In the genomic region with DNA sequence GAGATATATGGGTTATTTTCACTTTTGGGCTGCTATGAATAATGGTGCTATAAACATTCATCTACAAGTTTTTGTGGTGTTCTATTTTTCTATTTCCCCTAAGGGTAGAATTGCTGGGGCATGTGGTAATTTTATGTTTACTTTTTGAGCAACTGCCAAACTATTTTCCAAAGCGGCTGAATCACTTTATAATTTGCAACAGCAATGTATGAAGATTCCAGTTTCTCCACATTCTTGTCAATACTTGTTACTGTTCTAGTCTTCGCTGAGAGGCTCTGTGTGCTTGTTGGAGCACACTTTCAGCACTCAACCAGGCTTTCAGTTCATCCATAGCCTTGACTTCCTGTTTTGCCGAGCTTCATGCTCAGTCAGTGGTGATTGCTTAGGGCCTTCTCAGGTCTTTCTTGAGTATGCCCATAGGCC, we compare ENCODE assay signal across 2 cellular contexts.
TF ChIP-seq lines count a peak whose summit lies in the region.

No MANE protein-coding gene starts in this region.

TF ChIP-seq in HEK293, 187 proteins besides CTCF, POLR2A, EP300 and RAD21 (continued from another document):
- TF ChIP-seq SP7 (tag by site-specific recombination; IDR thresholded peaks at IDR 0.05) (peak; percentile 45; the same call in 1 of the 2 replicates), ZBTB1 (tag by site-specific recombination; IDR thresholded peaks at IDR 0.05) (0 out of 2 replicates have a peak, but pooled peaks have one; percentile 8), ZNF677 (tag by site-specific recombination; IDR thresholded peaks at IDR 0.05) (no peak), ZNF239 (tag by site-specific recombination; IDR thresholded peaks at IDR 0.05) (no peak), ZFP69B (tag by site-specific recombination; IDR thresholded peaks at IDR 0.05) (no peak), ZNF202 (tag by site-specific recombination; IDR thresholded peaks at IDR 0.05; ENCODE audit: borderline replicate concordance) (no peak), SCRT2 (tag by site-specific recombination; IDR thresholded peaks at IDR 0.05) (peak; percentile 68; the same call in 1 of the 2 replicates), PRDM1 (tag by site-specific recombination; IDR thresholded peaks at IDR 0.05) (peak; percentile 76), IKZF3 (tag by site-specific recombination; IDR thresholded peaks at IDR 0.05) (peak; percentile 48; the same call in 1 of the 2 replicates), ZXDB (tag by site-specific recombination; IDR thresholded peaks at IDR 0.05) (no peak), KLF10 (tag by site-specific recombination; IDR thresholded peaks at IDR 0.05) (peak; percentile 48; the same call in 1 of the 2 replicates), ZNF341 (tag by site-specific recombination; IDR thresholded peaks at IDR 0.05; ENCODE audit: low read depth) (no peak), BCL11A (tag by site-specific recombination; IDR thresholded peaks at IDR 0.05; ENCODE audit: low read depth) (peak; percentile 44; the same call in 1 of the 2 replicates)
- TF ChIP-seq, protein P1, sequence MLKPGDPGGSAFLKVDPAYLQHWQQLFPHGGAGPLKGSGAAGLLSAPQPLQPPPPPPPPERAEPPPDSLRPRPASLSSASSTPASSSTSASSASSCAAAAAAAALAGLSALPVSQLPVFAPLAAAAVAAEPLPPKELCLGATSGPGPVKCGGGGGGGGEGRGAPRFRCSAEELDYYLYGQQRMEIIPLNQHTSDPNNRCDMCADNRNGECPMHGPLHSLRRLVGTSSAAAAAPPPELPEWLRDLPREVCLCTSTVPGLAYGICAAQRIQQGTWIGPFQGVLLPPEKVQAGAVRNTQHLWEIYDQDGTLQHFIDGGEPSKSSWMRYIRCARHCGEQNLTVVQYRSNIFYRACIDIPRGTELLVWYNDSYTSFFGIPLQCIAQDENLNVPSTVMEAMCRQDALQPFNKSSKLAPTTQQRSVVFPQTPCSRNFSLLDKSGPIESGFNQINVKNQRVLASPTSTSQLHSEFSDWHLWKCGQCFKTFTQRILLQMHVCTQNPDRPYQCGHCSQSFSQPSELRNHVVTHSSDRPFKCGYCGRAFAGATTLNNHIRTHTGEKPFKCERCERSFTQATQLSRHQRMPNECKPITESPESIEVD (tag by site-specific recombination; IDR thresholded peaks at IDR 0.05) = peak; percentile 95

TF ChIP-seq in K562, 482 proteins besides CTCF, POLR2A, EP300 and RAD21 (continued from another document and continues in another):
- TF ChIP-seq, protein P2, sequence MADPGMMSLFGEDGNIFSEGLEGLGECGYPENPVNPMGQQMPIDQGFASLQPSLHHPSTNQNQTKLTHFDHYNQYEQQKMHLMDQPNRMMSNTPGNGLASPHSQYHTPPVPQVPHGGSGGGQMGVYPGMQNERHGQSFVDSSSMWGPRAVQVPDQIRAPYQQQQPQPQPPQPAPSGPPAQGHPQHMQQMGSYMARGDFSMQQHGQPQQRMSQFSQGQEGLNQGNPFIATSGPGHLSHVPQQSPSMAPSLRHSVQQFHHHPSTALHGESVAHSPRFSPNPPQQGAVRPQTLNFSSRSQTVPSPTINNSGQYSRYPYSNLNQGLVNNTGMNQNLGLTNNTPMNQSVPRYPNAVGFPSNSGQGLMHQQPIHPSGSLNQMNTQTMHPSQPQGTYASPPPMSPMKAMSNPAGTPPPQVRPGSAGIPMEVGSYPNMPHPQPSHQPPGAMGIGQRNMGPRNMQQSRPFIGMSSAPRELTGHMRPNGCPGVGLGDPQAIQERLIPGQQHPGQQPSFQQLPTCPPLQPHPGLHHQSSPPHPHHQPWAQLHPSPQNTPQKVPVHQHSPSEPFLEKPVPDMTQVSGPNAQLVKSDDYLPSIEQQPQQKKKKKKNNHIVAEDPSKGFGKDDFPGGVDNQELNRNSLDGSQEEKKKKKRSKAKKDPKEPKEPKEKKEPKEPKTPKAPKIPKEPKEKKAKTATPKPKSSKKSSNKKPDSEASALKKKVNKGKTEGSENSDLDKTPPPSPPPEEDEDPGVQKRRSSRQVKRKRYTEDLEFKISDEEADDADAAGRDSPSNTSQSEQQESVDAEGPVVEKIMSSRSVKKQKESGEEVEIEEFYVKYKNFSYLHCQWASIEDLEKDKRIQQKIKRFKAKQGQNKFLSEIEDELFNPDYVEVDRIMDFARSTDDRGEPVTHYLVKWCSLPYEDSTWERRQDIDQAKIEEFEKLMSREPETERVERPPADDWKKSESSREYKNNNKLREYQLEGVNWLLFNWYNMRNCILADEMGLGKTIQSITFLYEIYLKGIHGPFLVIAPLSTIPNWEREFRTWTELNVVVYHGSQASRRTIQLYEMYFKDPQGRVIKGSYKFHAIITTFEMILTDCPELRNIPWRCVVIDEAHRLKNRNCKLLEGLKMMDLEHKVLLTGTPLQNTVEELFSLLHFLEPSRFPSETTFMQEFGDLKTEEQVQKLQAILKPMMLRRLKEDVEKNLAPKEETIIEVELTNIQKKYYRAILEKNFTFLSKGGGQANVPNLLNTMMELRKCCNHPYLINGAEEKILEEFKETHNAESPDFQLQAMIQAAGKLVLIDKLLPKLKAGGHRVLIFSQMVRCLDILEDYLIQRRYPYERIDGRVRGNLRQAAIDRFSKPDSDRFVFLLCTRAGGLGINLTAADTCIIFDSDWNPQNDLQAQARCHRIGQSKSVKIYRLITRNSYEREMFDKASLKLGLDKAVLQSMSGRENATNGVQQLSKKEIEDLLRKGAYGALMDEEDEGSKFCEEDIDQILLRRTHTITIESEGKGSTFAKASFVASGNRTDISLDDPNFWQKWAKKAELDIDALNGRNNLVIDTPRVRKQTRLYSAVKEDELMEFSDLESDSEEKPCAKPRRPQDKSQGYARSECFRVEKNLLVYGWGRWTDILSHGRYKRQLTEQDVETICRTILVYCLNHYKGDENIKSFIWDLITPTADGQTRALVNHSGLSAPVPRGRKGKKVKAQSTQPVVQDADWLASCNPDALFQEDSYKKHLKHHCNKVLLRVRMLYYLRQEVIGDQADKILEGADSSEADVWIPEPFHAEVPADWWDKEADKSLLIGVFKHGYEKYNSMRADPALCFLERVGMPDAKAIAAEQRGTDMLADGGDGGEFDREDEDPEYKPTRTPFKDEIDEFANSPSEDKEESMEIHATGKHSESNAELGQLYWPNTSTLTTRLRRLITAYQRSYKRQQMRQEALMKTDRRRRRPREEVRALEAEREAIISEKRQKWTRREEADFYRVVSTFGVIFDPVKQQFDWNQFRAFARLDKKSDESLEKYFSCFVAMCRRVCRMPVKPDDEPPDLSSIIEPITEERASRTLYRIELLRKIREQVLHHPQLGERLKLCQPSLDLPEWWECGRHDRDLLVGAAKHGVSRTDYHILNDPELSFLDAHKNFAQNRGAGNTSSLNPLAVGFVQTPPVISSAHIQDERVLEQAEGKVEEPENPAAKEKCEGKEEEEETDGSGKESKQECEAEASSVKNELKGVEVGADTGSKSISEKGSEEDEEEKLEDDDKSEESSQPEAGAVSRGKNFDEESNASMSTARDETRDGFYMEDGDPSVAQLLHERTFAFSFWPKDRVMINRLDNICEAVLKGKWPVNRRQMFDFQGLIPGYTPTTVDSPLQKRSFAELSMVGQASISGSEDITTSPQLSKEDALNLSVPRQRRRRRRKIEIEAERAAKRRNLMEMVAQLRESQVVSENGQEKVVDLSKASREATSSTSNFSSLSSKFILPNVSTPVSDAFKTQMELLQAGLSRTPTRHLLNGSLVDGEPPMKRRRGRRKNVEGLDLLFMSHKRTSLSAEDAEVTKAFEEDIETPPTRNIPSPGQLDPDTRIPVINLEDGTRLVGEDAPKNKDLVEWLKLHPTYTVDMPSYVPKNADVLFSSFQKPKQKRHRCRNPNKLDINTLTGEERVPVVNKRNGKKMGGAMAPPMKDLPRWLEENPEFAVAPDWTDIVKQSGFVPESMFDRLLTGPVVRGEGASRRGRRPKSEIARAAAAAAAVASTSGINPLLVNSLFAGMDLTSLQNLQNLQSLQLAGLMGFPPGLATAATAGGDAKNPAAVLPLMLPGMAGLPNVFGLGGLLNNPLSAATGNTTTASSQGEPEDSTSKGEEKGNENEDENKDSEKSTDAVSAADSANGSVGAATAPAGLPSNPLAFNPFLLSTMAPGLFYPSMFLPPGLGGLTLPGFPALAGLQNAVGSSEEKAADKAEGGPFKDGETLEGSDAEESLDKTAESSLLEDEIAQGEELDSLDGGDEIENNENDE (IDR thresholded peaks at IDR 0.05; ENCODE audit: low read depth, low read length) = no peak
- no peak for TF ChIP-seq ZBTB8A (IDR thresholded peaks at IDR 0.05; ENCODE audit: partially characterized antibody)
- no peak for TF ChIP-seq ZNF347 (CRISPR knock-in tag; IDR thresholded peaks at IDR 0.05; ENCODE audit: low read depth)
- no peak for TF ChIP-seq SP1 (CRISPR knock-in tag; IDR thresholded peaks at IDR 0.05)
- no peak for TF ChIP-seq TCFL5 (CRISPR knock-in tag; conservative IDR thresholded peaks at IDR 0.05)
- TF ChIP-seq ZNF184 (CRISPR knock-in tag; IDR thresholded peaks at IDR 0.05) = no peak
- TF ChIP-seq HIVEP1 (CRISPR knock-in tag; IDR thresholded peaks at IDR 0.05) = no peak
- TF ChIP-seq, protein P3, sequence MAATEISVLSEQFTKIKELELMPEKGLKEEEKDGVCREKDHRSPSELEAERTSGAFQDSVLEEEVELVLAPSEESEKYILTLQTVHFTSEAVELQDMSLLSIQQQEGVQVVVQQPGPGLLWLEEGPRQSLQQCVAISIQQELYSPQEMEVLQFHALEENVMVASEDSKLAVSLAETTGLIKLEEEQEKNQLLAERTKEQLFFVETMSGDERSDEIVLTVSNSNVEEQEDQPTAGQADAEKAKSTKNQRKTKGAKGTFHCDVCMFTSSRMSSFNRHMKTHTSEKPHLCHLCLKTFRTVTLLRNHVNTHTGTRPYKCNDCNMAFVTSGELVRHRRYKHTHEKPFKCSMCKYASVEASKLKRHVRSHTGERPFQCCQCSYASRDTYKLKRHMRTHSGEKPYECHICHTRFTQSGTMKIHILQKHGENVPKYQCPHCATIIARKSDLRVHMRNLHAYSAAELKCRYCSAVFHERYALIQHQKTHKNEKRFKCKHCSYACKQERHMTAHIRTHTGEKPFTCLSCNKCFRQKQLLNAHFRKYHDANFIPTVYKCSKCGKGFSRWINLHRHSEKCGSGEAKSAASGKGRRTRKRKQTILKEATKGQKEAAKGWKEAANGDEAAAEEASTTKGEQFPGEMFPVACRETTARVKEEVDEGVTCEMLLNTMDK (IDR thresholded peaks at IDR 0.05; ENCODE audit: borderline replicate concordance, insufficient read depth, low read depth, low read length, poor library complexity, severe bottlenecking) = no peak
- no peak for TF ChIP-seq KLF6 (CRISPR knock-in tag; IDR thresholded peaks at IDR 0.05; ENCODE audit: borderline replicate concordance)
- TF ChIP-seq, protein P4, sequence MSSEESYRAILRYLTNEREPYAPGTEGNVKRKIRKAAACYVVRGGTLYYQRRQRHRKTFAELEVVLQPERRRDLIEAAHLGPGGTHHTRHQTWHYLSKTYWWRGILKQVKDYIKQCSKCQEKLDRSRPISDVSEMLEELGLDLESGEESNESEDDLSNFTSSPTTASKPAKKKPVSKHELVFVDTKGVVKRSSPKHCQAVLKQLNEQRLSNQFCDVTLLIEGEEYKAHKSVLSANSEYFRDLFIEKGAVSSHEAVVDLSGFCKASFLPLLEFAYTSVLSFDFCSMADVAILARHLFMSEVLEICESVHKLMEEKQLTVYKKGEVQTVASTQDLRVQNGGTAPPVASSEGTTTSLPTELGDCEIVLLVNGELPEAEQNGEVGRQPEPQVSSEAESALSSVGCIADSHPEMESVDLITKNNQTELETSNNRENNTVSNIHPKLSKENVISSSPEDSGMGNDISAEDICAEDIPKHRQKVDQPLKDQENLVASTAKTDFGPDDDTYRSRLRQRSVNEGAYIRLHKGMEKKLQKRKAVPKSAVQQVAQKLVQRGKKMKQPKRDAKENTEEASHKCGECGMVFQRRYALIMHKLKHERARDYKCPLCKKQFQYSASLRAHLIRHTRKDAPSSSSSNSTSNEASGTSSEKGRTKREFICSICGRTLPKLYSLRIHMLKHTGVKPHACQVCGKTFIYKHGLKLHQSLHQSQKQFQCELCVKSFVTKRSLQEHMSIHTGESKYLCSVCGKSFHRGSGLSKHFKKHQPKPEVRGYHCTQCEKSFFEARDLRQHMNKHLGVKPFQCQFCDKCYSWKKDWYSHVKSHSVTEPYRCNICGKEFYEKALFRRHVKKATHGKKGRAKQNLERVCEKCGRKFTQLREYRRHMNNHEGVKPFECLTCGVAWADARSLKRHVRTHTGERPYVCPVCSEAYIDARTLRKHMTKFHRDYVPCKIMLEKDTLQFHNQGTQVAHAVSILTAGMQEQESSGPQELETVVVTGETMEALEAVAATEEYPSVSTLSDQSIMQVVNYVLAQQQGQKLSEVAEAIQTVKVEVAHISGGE (CRISPR knock-in tag; IDR thresholded peaks at IDR 0.05) = no peak
- TF ChIP-seq ERF (CRISPR knock-in tag; IDR thresholded peaks at IDR 0.05) = no peak
- TF ChIP-seq CBFA2T2 (conservative IDR thresholded peaks at IDR 0.05) = no peak
- no peak for TF ChIP-seq ZFP36 (IDR thresholded peaks at IDR 0.05; ENCODE audit: low read depth, low read length, partially characterized antibody)
- TF ChIP-seq FOXK2 (conservative IDR thresholded peaks at IDR 0.05 in 1 of 2, IDR thresholded peaks at IDR 0.05 in 1 of 2; ENCODE audit: low read depth in 2 of 2) = 0 out of 4 replicates have a peak, but pooled peaks of 1 of the 2 experiments have one; percentile 9
- TF ChIP-seq, protein P5, sequence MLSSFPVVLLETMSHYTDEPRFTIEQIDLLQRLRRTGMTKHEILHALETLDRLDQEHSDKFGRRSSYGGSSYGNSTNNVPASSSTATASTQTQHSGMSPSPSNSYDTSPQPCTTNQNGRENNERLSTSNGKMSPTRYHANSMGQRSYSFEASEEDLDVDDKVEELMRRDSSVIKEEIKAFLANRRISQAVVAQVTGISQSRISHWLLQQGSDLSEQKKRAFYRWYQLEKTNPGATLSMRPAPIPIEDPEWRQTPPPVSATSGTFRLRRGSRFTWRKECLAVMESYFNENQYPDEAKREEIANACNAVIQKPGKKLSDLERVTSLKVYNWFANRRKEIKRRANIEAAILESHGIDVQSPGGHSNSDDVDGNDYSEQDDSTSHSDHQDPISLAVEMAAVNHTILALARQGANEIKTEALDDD (IDR thresholded peaks at IDR 0.05) = 0 out of 2 replicates have a peak, but pooled peaks have one; percentile 30
- TF ChIP-seq KLF16 (IDR thresholded peaks at IDR 0.05) = no peak
- TF ChIP-seq SMAD4 (CRISPR knock-in tag; conservative IDR thresholded peaks at IDR 0.05) = peak; percentile 55; the same call in 1 of the 2 replicates
- no peak for TF ChIP-seq CEBPG (CRISPR knock-in tag; IDR thresholded peaks at IDR 0.05)
- TF ChIP-seq CEBPG (tag; conservative IDR thresholded peaks at IDR 0.05 in 1 of 2, IDR thresholded peaks at IDR 0.05 in 1 of 2) = peak in 1 of 2 experiments; percentile 38; a peak in 1 of 4 replicates
- 0 out of 2 replicates have a peak, but pooled peaks have one; percentile 29 for TF ChIP-seq ZNF311 (CRISPR knock-in tag; IDR thresholded peaks at IDR 0.05)
- TF ChIP-seq EP400 (IDR thresholded peaks at IDR 0.05) = 0 out of 2 replicates have a peak, but pooled peaks have one; percentile 29
- TF ChIP-seq, protein P6, sequence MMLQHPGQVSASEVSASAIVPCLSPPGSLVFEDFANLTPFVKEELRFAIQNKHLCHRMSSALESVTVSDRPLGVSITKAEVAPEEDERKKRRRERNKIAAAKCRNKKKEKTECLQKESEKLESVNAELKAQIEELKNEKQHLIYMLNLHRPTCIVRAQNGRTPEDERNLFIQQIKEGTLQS (IDR thresholded peaks at IDR 0.05) = no peak
- TF ChIP-seq, protein P6 (CRISPR knock-in tag; conservative IDR thresholded peaks at IDR 0.05) = peak; percentile 59; the same call in 1 of the 2 replicates
- TF ChIP-seq, protein P7, sequence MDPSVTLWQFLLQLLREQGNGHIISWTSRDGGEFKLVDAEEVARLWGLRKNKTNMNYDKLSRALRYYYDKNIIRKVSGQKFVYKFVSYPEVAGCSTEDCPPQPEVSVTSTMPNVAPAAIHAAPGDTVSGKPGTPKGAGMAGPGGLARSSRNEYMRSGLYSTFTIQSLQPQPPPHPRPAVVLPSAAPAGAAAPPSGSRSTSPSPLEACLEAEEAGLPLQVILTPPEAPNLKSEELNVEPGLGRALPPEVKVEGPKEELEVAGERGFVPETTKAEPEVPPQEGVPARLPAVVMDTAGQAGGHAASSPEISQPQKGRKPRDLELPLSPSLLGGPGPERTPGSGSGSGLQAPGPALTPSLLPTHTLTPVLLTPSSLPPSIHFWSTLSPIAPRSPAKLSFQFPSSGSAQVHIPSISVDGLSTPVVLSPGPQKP (CRISPR knock-in tag; IDR thresholded peaks at IDR 0.05) = no peak
- no peak for TF ChIP-seq SMARCC2 (IDR thresholded peaks at IDR 0.05; ENCODE audit: low read depth)
